ENCODE assay signal across 10 cellular contexts in genomic region chr2:140744379-140744778, GRCh38.
"Had no signal": no experiment of that assay in that cellular context is flagged by ENCODE, and none has a peak within 500 bp of the region (broad histone marks: within the 10 kb centered on the region; RNA-seq: fewer than 3 reads in every experiment).

No MANE protein-coding gene starts in this region.

- FAIRE-seq: H54 had no signal

- H3K36me3 ChIP-seq: HAP-1 had no signal

- H3K4me3 ChIP-seq: GM23248, GM23338, HAP-1 had no signal

- H3K9ac ChIP-seq: GM23248 had no signal

- H3K4me1 ChIP-seq: HAP-1 had no signal

- ATAC-seq: GM23338, HCT116 had no signal

- H3K27ac ChIP-seq: GM23248 had no signal

- H3K4me3 Mint-ChIP-seq: GM23338, H9, HFFc6 had no signal

- H3K4me2 ChIP-seq: GM23338 had no signal

- DNase-seq: GM23248, GOT3, H7, H9, HCEC 1CT, HFFc6 had no signal

- H3K9me3 Mint-ChIP-seq: GM23338, H9 had no signal

- H2AFZ ChIP-seq: GM23248, GM23338 had no signal

- H3K27ac Mint-ChIP-seq: GM23338, H9, HFFc6 had no signal

- H3K9me3 ChIP-seq: HAP-1 had no signal

- H3K4me1 Mint-ChIP-seq: H9 had no signal
